ENCODE assay signal across 16 cellular contexts in the genomic region with DNA sequence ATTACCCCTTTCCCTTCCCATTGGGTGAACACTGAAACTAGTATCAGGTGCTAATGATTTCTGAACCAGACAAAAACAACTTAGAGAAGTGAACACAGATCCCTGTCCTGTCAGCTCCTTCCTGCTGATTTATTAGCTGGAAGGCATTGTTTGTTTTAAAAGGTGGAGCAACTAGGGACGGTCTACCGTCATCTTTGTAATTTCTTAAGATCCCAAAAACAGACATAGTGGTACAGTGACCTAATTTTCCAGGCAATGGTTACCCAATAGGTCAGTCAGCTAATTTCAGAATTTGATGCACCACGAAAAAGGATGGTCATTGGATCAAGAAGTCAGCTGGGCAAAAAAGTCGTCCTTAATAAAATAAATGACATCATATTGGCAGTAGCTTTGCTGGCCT. TPM values are rescaled to one million over a fixed set of nuclear protein-coding genes. Genes with fewer than 3 reads are reported as not detected.
A peak's percentile ranks its signal among the peaks of the same experiment; 100 is the strongest.
DNase-seq lines count a peak whose midpoint lies in the region; ATAC-seq, FAIRE-seq and TF ChIP-seq lines count a peak whose summit lies in the region.
"Had no signal": no experiment of that assay in that cellular context is flagged by ENCODE, and none has a peak within 500 bp of the region (broad histone marks: within the 10 kb centered on the region; RNA-seq: fewer than 3 reads in every experiment).

No MANE protein-coding gene starts in this region.

- H3K79me2 ChIP-seq in GM23248 (ENCODE audit: insufficient read depth) (no peaks in the 10 kb centered on the region), K562 (ENCODE audit: control insufficient read depth, insufficient read depth, low read length) (no peaks in the 10 kb centered on the region), fibroblast of lung (ENCODE audit: control insufficient read depth, insufficient read depth, low read length) (no peaks in the 10 kb centered on the region), parathyroid adenoma (peaks cover 8% of the 10 kb centered on the region)

- H3F3A ChIP-seq in GM23248 (ENCODE audit: insufficient read depth), result no peaks in the 10 kb centered on the region

- TF ChIP-seq RAD21 in K562 (CRISPR knock-in tag; conservative IDR thresholded peaks at IDR 0.05 in 1 of 2, IDR thresholded peaks at IDR 0.05 in 1 of 2), result no peak

- 14 to 25% methylated on average over 4 of the region's 4 CpGs for WGBS in GM23248 (ENCODE audit: low coverage in 1 of 2, low lambda C conversion rate in 2 of 2, missing lambda C conversion rate in 2 of 2), 2 experiments
- WGBS in K562 (ENCODE audit: insufficient coverage, low coverage, missing lambda C conversion rate), result 23% methylated on average over 4 of the region's 4 CpGs

- no peak for TF ChIP-seq EP300 in K562 (IDR thresholded peaks at IDR 0.05; ENCODE audit: low read length)

- H3K9me1 ChIP-seq in K562 (ENCODE audit: control insufficient read depth, insufficient read depth, low read length), result no peaks in the 10 kb centered on the region

- H2AFZ ChIP-seq in GM23248, result 0 out of 2 replicates have a peak overlapping the region, but pooled peaks have one; percentile 13
- no peak overlapping the region for H2AFZ ChIP-seq in K562 (ENCODE audit: low read depth, low read length)
- no peak overlapping the region for H2AFZ ChIP-seq in fibroblast of lung (ENCODE audit: low read length)
- peak overlapping the region; percentile 48 for H2AFZ ChIP-seq in parathyroid adenoma
- H2AFZ ChIP-seq: PC-9 had no signal

- H3K36me3 ChIP-seq in GM23248 (ENCODE audit: low read depth) (no peaks in the 10 kb centered on the region), K562 (ENCODE audit: control insufficient read depth, insufficient read depth, low read length) (no peaks in the 10 kb centered on the region; the same call in 2 of the 3 replicates), fibroblast of lung (ENCODE audit: control insufficient read depth, insufficient read depth, low read length) (no peaks in the 10 kb centered on the region), parathyroid adenoma (ENCODE audit: control insufficient read depth, insufficient read depth, low read length) (no peaks in the 10 kb centered on the region)

- FAIRE-seq in K562 (lab: Jason Lieb, UNC), result no peak
- FAIRE-seq: G401.6, H1 had no signal

- POLR2A ChIA-PET in K562 (lab: Yijun Ruan, JAX), result no interaction called here

- H3K4me2 ChIP-seq in GM23248 (ENCODE audit: unreplicated experiment) (no peak overlapping the region), K562 (ENCODE audit: insufficient read depth, low read length) (no peak overlapping the region), fibroblast of lung (ENCODE audit: extremely low read depth, insufficient read depth, low read length) (no peak overlapping the region), parathyroid adenoma (ENCODE audit: low read length) (no peak overlapping the region)
- H3K4me2 ChIP-seq: KMS-11, PC-9 had no signal

- H3K4me1 ChIP-seq in GM23248 (ENCODE audit: insufficient read depth) (0 out of 2 replicates have a peak, but pooled peaks cover 10% of the 10 kb centered on the region), K562 (replicated peaks in 1 of 2; ENCODE audit: control insufficient read depth in 2 of 2, insufficient read depth in 2 of 2, low read length in 2 of 2) (no peaks in the 10 kb centered on the region), fibroblast of lung (ENCODE audit: control insufficient read depth, extremely low read depth, insufficient read depth, low read length) (no peaks in the 10 kb centered on the region), parathyroid adenoma (peaks cover 32% of the 10 kb centered on the region)

- BruUV-seq in K562 (replicated peaks; lab: Mats Ljungman, UMichigan), result no TSS peak

- TF ChIP-seq CTCF in K562 (IDR thresholded peaks at IDR 0.05 in 2 of 3, conservative IDR thresholded peaks at IDR 0.05 in 1 of 3; ENCODE audit: insufficient read depth in 2 of 3, low read depth in 1 of 3, low read length in 3 of 3) (no peak), fibroblast of lung (conservative IDR thresholded peaks at IDR 0.05 in 1 of 2, IDR thresholded peaks at IDR 0.05 in 1 of 2; ENCODE audit: low read depth in 1 of 2, low read length in 2 of 2) (no peak), parathyroid adenoma (IDR thresholded peaks at IDR 0.05) (no peak), GM10266 (IDR thresholded peaks at IDR 0.05; ENCODE audit: control insufficient read depth, insufficient read depth, low read depth, missing control alignments) (no peak)

- no peaks in the 10 kb centered on the region for H3K9me3 ChIP-seq in GM23248 (ENCODE audit: low read depth)
- H3K9me3 ChIP-seq in K562 (replicated peaks; ENCODE audit: control insufficient read depth, insufficient read depth, low read depth, low read length), result no peaks in the 10 kb centered on the region
- no peaks in the 10 kb centered on the region for H3K9me3 ChIP-seq in fibroblast of lung (ENCODE audit: control insufficient read depth, insufficient read depth, low read depth, low read length)
- H3K9me3 ChIP-seq in parathyroid adenoma (ENCODE audit: control insufficient read depth, low read length), result no peaks in the 10 kb centered on the region

- no peak for TF ChIP-seq POLR2A in K562 (conservative IDR thresholded peaks at IDR 0.05)

- H3K9ac ChIP-seq in GM23248, result no peak overlapping the region
- no peak overlapping the region for H3K9ac ChIP-seq in K562 (ENCODE audit: insufficient read depth in 1 of 2, low read depth in 2 of 2, low read length in 2 of 2)
- no peak overlapping the region for H3K9ac ChIP-seq in fibroblast of lung (ENCODE audit: insufficient read depth, low read length)
- H3K9ac ChIP-seq in parathyroid adenoma, result no peak overlapping the region
- H3K9ac ChIP-seq: KMS-11 had no signal

- intact Hi-C loops in K562 (cut with micrococcal nuclease), result no loop called here

- CTCF ChIA-PET in K562 (lab: Yijun Ruan, JAX; ENCODE audit: low intra/inter-chr PET ratio), result no interaction called here

- ATAC-seq in K562 (no peak), GM18511 (IDR thresholded peaks at IDR 0.05; ENCODE audit: unreplicated experiment) (no peak), HG02840 (IDR thresholded peaks at IDR 0.05; ENCODE audit: low FRiP score, unreplicated experiment) (no peak)

- H3K4me3 ChIP-seq in GM23248 (no peak overlapping the region), K562 (no peak overlapping the region), fibroblast of lung (replicated peaks in 1 of 4; ENCODE audit: control extremely low read depth in 1 of 4, insufficient read depth in 1 of 4, low read depth in 3 of 4, low read length in 4 of 4) (no peak overlapping the region), parathyroid adenoma (ENCODE audit: low read depth, low read length) (no peak overlapping the region)
- H3K4me3 ChIP-seq: PC-9 had no signal

- H3K27me3 ChIP-seq in GM23248 (replicated peaks; ENCODE audit: insufficient read depth) (no peaks in the 10 kb centered on the region), K562 (ENCODE audit: control insufficient read depth in 2 of 2, insufficient read depth in 2 of 2, low read length in 2 of 2) (no peaks in the 10 kb centered on the region), fibroblast of lung (ENCODE audit: control insufficient read depth, insufficient read depth, low read length) (no peaks in the 10 kb centered on the region), parathyroid adenoma (ENCODE audit: control insufficient read depth, insufficient read depth, low read length) (no peaks in the 10 kb centered on the region)

- DNase-seq in GM23248, result peak; percentile 36
- DNase-seq in K562 (ENCODE audit: extremely low read depth in 1 of 4, low spot score in 3 of 4), result no peak
- peak; percentile 5 to 45 for DNase-seq in fibroblast of lung (ENCODE audit: low read depth in 2 of 2)
- DNase-seq in islet precursor cell, result no peak
- DNase-seq in GM10266 (ENCODE audit: extremely low spot score), result no peak
- DNase-seq: NCI-H1417 treated with DMSO at 0.1 percent for 48 hours, NCI-H1930, NCI-H526, PC-9 had no signal

- H4K20me1 ChIP-seq in GM23248 (ENCODE audit: insufficient read depth), result no peaks in the 10 kb centered on the region
- no peaks in the 10 kb centered on the region for H4K20me1 ChIP-seq in K562 (replicated peaks; ENCODE audit: control insufficient read depth, insufficient read depth, low read length)
- H4K20me1 ChIP-seq in fibroblast of lung (ENCODE audit: control insufficient read depth, extremely low read depth, insufficient read depth, low read length), result no peaks in the 10 kb centered on the region

- in situ Hi-C loops in GM23248 (cut with MboI) (no loop called here), K562 (cut with MboI) (no loop called here)

- no peaks in the 10 kb centered on the region for H3K9me2 ChIP-seq in GM23248 (ENCODE audit: insufficient read depth)

- H3K27ac ChIP-seq in GM23248 (no peak overlapping the region), K562 (ENCODE audit: extremely low read depth, low read depth, low read length) (no peak overlapping the region), fibroblast of lung (ENCODE audit: insufficient read depth, low read length) (no peak overlapping the region), parathyroid adenoma (no peak overlapping the region)
- H3K27ac ChIP-seq: KMS-11, PC-9 had no signal

RNA-seq across cellular contexts. Expression of gene KCNJ16, which starts 27.4 kb away (rescaled TPM):
- not detected in 2 replicates for total RNA-seq in GM23248 (2014; rRNA removed; shearing (Covaris generic))
- polyA plus RNA-seq in GM23248 (2016; fragmentation: Nextera tagmentation; extraction: Ambion mirVana), result not detected in 2 replicates
- 0.33 TPM in 1 of 2 replicates, not detected in the other for total RNA-seq in K562 (2011; cell fraction: chromatin; rRNA removed; ENCODE audit: low replicate concordance)
- total RNA-seq in K562 (2011; cell fraction: nucleolus; rRNA removed), result not detected in 2 replicates
- total RNA-seq in K562 (2011; cell fraction: nucleoplasm; rRNA removed), result 0.23 TPM in 1 of 2 replicates, not detected in the other
- 0.04 TPM in 1 of 2 replicates, not detected in the other for total RNA-seq in K562 (2014; rRNA removed)
- 0.06 and 0.07 TPM in 2 replicates for total RNA-seq in K562 (2014; rRNA removed; fragmentation: Illumina TruSeq; extraction: Trizol)
- not detected in 2 replicates for total RNA-seq in K562 (2015; rRNA removed; fragmentation: Illumina TruSeq; extraction: Trizol)
- total RNA-seq in K562 (2021), result 0.04 TPM in 1 of 2 replicates, not detected in the other
- not detected in 2 replicates for polyA plus RNA-seq in K562 (2011; rRNA removed)
- not detected in 2 replicates for polyA plus RNA-seq in K562 (2011; cell fraction: cytosol; rRNA removed)
- not detected in 2 replicates for polyA plus RNA-seq in K562 (2011; cell fraction: nucleus; rRNA removed)
- polyA plus RNA-seq in K562 (2012), result 0.61 and 1.3 TPM in 2 replicates
- not detected in 2 replicates for polyA plus RNA-seq in K562 (2014; fragmentation: Illumina TruSeq; extraction: Trizol)
- polyA plus RNA-seq in K562 (2014; fragmentation: Nextera tagmentation; extraction: Ambion mirVana), result under 1 TPM; 0.28 to 0.75 TPM
- polyA plus RNA-seq in K562 (2014; rRNA removed), result 0.01 TPM in 1 of 2 replicates, not detected in the other
- polyA minus RNA-seq in K562 (2011; rRNA and poly(A)+ RNA removed), result not detected in 2 replicates
- polyA minus RNA-seq in K562 (2011; cell fraction: cytosol; rRNA and poly(A)+ RNA removed), result not detected in 2 replicates
- polyA minus RNA-seq in K562 (2011; cell fraction: nucleus; rRNA and poly(A)+ RNA removed), result not detected in 2 replicates
- total RNA-seq in fibroblast of lung, result under 0.01 TPM in 1 of 2 replicates, not detected in the other
- not detected in 2 replicates for polyA plus RNA-seq in fibroblast of lung
- polyA plus RNA-seq in fibroblast of lung (2012), result not detected in 2 replicates
- not detected in 2 replicates for polyA minus RNA-seq in fibroblast of lung (ENCODE audit: low replicate concordance)
- total RNA-seq: H1, PC-9 had no signal
- polyA plus RNA-seq: CD14-positive monocyte, H1 had no signal

Comparison
In these comparisons a context has a peak if more than half of its experiments do, and no peak if none do; other contexts are left out.
1. DNase-seq: peak in GM23248 (single experiment) and fibroblast of lung (2 of 2); none in K562 (0 of 4), islet precursor cell (single experiment) and GM10266 (single experiment).
2. H2AFZ ChIP-seq: peak in GM23248 (single experiment) and parathyroid adenoma (single experiment); none in K562 (single experiment) and fibroblast of lung (single experiment).